In genomic region chr15:39919740-39920509, GRCh38 we compare ENCODE assay signal across 8 cellular contexts. TPM values are rescaled to one million over a fixed set of nuclear protein-coding genes. Genes with fewer than 3 reads are reported as not detected.
DNase-seq lines count a peak whose midpoint lies in the region; TF ChIP-seq lines count a peak whose summit lies in the region.

TSS of gene GPR176 (minus strand) at chr15:39920266. CDS start at chr15:39920026, 240 bp downstream.

- peak within 1 kb of the TSS in 4 of 6 donors; percentile 10 to 85 (median 60) for H3K27ac Mint-ChIP-seq in immature natural killer cell

- H3K27me3 Mint-ChIP-seq in immature natural killer cell (ENCODE audit: low read depth in 3 of 3), result peaks cover 16 to 26% (median 18%) of the 10 kb centered on the region in 3 donors

- H3K4me1 ChIP-seq in skeletal muscle satellite cell (ENCODE audit: control insufficient read depth, insufficient read depth, low read length), result peaks cover 27% of the 10 kb centered on the region

- peak within 1 kb of the TSS; percentile 95 for H3K9ac ChIP-seq in skeletal muscle satellite cell (ENCODE audit: low read depth, low read length)

- no peaks in the 10 kb centered on the region for H3K36me3 Mint-ChIP-seq in immature natural killer cell

- peak within 1 kb of the TSS; percentile 70 for H3K27ac ChIP-seq in VCaP

- peaks cover 13 to 15% of the 10 kb centered on the region in 2 donors for H3K4me1 Mint-ChIP-seq in immature natural killer cell

- H3K9me3 Mint-ChIP-seq in immature natural killer cell, result no peaks in the 10 kb centered on the region

- peak within 1 kb of the TSS; percentile 90 for H3K4me3 ChIP-seq in skeletal muscle satellite cell (ENCODE audit: low read length)

- H3K4me2 ChIP-seq in skeletal muscle satellite cell (ENCODE audit: low read length), result peak within 1 kb of the TSS; percentile 99

- peaks cover 1% of the 10 kb centered on the region for H3K36me3 ChIP-seq in skeletal muscle satellite cell (ENCODE audit: insufficient read depth, low read length)

- no peaks in the 10 kb centered on the region for H3K9me3 ChIP-seq in skeletal muscle satellite cell (replicated peaks; ENCODE audit: low read length)

- no peak for TF ChIP-seq CTCF in VCaP (conservative IDR thresholded peaks at IDR 0.05)

- no peaks in the 10 kb centered on the region for H3K27me3 ChIP-seq in skeletal muscle satellite cell (ENCODE audit: control insufficient read depth, insufficient read depth, low read length)

- DNase-seq in NCI-H2196 (lab: John Stamatoyannopoulos, UW; ENCODE audit: unreplicated experiment) (peak; percentile 16), NCI-H2196 treated with DMSO at 0.1 percent for 48 hours (lab: John Stamatoyannopoulos, UW; ENCODE audit: unreplicated experiment) (no peak), HT1080 (ENCODE audit: low read depth) (peak; percentile 91), cerebellar cortex (ENCODE audit: low spot score) (peak; percentile 67), immature natural killer cell (peak; percentile 32 to 45 (median 36)), OCI-M2 (lab: John Stamatoyannopoulos, UW; ENCODE audit: unreplicated experiment) (no peak)

- H3K4me3 Mint-ChIP-seq in immature natural killer cell, result peak within 1 kb of the TSS; percentile 84 to 90 (median 89)

RNA-seq across cellular contexts. Expression of gene GPR176, which starts in this region (rescaled TPM):
- 50.0 and 58.1 TPM in 2 replicates for total RNA-seq in HT1080 (2014; rRNA removed; shearing (Covaris generic))
- polyA plus RNA-seq in HT1080 (2015; cell fraction: cytosol; rRNA removed), result 39.6 and 42.7 TPM in 2 replicates
- 22.3 and 22.9 TPM in 2 replicates for polyA plus RNA-seq in HT1080 (2015; cell fraction: nucleus; rRNA removed)
- polyA plus RNA-seq in immature natural killer cell, result under 1 TPM in 1 of 3 donors, not detected in 2; 0.07 TPM
- total RNA-seq in skeletal muscle satellite cell (2012; rRNA removed), result 54.2 TPM in 2 replicates

Comparison
In these comparisons a context has a peak if more than half of its experiments do, and no peak if none do; other contexts are left out.
1. DNase-seq: peak in NCI-H2196 (single experiment), HT1080 (single experiment) and cerebellar cortex (single experiment); none in NCI-H2196 treated with DMSO at 0.1 percent for 48 hours (single experiment) and OCI-M2 (single experiment).
2. Peak in DNase-seq in immature natural killer cell; RNA of the gene not detected or under 1 TPM.